ENCODE assay signal across 14 cellular contexts in the genomic region with DNA sequence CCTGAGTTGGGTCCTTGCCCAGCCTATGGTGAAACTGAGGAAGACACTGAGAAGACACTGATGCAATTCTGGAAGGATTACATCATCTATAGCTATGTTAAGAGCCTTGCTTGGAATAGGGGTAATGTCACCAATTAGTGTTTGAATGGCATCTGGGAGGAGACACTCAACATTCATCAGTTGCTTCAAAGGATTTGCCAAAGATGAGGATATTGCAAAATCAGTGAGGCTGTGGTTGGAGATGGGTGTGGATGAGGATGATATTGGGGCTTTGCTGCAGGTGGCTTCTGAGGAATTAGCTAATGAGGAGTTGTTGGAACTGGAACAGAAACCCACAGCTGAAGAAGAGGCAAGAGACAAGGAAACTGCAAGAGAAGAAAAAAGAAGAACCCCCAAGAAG.
DNase-seq lines count a peak whose midpoint lies in the region; ATAC-seq lines count a peak whose summit lies in the region.
"Had no signal": no experiment of that assay in that cellular context is flagged by ENCODE, and none has a peak within 500 bp of the region (broad histone marks: within the 10 kb centered on the region; RNA-seq: fewer than 3 reads in every experiment).

No MANE protein-coding gene starts in this region.

- no peaks in the 10 kb centered on the region for H3K36me3 Mint-ChIP-seq in stimulated activated naive CD8-positive, alpha-beta T cell treated with anti-CD3 and anti-CD28 coated beads, Interleukin-15, Interleukin-2, amounts not matched to agents 100 ng/mL and 50 ng/mL, for 24 hours (ENCODE audit: low read depth)

- no peaks in the 10 kb centered on the region for H3K27me3 Mint-ChIP-seq in stimulated activated naive CD8-positive, alpha-beta T cell treated with anti-CD3 and anti-CD28 coated beads, Interleukin-15, Interleukin-2, amounts not matched to agents 100 ng/mL and 50 ng/mL, for 24 hours
- H3K27me3 Mint-ChIP-seq in stimulated activated naive CD8-positive, alpha-beta T cell treated with anti-CD3 and anti-CD28 coated beads, Interleukin-15, amount 100 ng/mL, for 72 hours: no peaks in the 10 kb centered on the region

- H3K4me1 Mint-ChIP-seq in stimulated activated naive CD8-positive, alpha-beta T cell treated with anti-CD3 and anti-CD28 coated beads, Interleukin-15, Interleukin-2, amounts not matched to agents 100 ng/mL and 50 ng/mL, for 24 hours (ENCODE audit: low read depth): no peaks in the 10 kb centered on the region
- peaks cover 7% of the 10 kb centered on the region for H3K4me1 Mint-ChIP-seq in stimulated activated naive CD8-positive, alpha-beta T cell treated with anti-CD3 and anti-CD28 coated beads, Interleukin-15, amount 100 ng/mL, for 72 hours

- H3K4me3 Mint-ChIP-seq in stimulated activated naive CD8-positive, alpha-beta T cell treated with anti-CD3 and anti-CD28 coated beads, Interleukin-15, Interleukin-2, amounts not matched to agents 100 ng/mL and 50 ng/mL, for 24 hours: no peak overlapping the region
- no peak overlapping the region for H3K4me3 Mint-ChIP-seq in stimulated activated naive CD8-positive, alpha-beta T cell treated with anti-CD3 and anti-CD28 coated beads, Interleukin-15, amount 100 ng/mL, for 72 hours

- DNase-seq in stimulated activated naive CD8-positive, alpha-beta T cell treated with anti-CD3 and anti-CD28 coated beads, Interleukin-15, amount 100 ng/mL, for 72 hours: no peak
- DNase-seq in MV-4-11 (lab: John Stamatoyannopoulos, UW) (peak; percentile 99), SIG-M5 treated with dmso at 0.1 percent for 504 hours (lab: John Stamatoyannopoulos, UW; ENCODE audit: unreplicated experiment) (peak; percentile 94), NCI-H187 (lab: John Stamatoyannopoulos, UW) (no peak)
- DNase-seq: ACHN, DMS 273 treated with DMSO at 0.1 percent for 48 hours, NCI-H1417, NCI-H2029 treated with DMSO at 0.1 percent for 48 hours, NCI-H510A, SK-N-SH had no signal

- no peak for ATAC-seq in stimulated activated naive CD8-positive, alpha-beta T cell treated with anti-CD3 and anti-CD28 coated beads, Interleukin-15, amount 100 ng/mL, for 72 hours
- ATAC-seq in GM19023 (IDR thresholded peaks at IDR 0.05; ENCODE audit: unreplicated experiment) (no peak), GM19397 (IDR thresholded peaks at IDR 0.05; ENCODE audit: unreplicated experiment) (no peak)
- ATAC-seq: HCT116 had no signal

- peak overlapping the region; percentile 0 for H3K27ac Mint-ChIP-seq in stimulated activated naive CD8-positive, alpha-beta T cell treated with anti-CD3 and anti-CD28 coated beads, Interleukin-15, Interleukin-2, amounts not matched to agents 100 ng/mL and 50 ng/mL, for 24 hours
- peak overlapping the region in 1 of 2 donors; percentile 93 for H3K27ac Mint-ChIP-seq in stimulated activated naive CD8-positive, alpha-beta T cell treated with anti-CD3 and anti-CD28 coated beads, Interleukin-15, amount 100 ng/mL, for 72 hours

- no peaks in the 10 kb centered on the region for H3K9me3 Mint-ChIP-seq in stimulated activated naive CD8-positive, alpha-beta T cell treated with anti-CD3 and anti-CD28 coated beads, Interleukin-15, Interleukin-2, amounts not matched to agents 100 ng/mL and 50 ng/mL, for 24 hours
- H3K9me3 Mint-ChIP-seq in stimulated activated naive CD8-positive, alpha-beta T cell treated with anti-CD3 and anti-CD28 coated beads, Interleukin-15, amount 100 ng/mL, for 72 hours: peaks cover 0 to 14% of the 10 kb centered on the region in 2 donors

Comparison
In these comparisons a context has a peak if more than half of its experiments do, and no peak if none do; other contexts are left out.
1. DNase-seq: peak in MV-4-11 (single experiment) and SIG-M5 treated with dmso at 0.1 percent for 504 hours (single experiment); none in stimulated activated naive CD8-positive, alpha-beta T cell treated with anti-CD3 and anti-CD28 coated beads, Interleukin-15, amount 100 ng/mL, for 72 hours (0 of 2) and NCI-H187 (0 of 2).